ENCODE assay signal across 4 cellular contexts in the genomic region with DNA sequence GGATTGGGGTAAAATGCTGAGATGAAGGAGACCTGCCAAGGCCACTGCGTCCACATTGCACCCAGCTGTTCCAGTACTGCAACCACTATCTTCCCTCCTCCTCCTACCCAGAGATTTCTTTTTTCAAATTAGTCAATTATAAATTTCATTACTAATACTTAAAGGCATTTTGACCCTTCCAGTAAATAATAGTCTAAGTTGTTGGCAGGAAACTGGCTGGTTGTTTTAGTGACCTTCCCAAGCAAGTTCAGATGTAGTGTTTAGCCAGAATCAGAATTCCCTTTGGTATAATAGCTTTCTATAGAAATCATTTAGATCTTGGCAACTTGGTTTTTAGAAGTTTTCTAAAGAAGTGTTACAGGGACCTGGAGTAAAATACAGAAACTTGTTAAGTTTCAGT.
TF ChIP-seq lines count a peak whose summit lies in the region.

No MANE protein-coding gene starts in this region.

TF ChIP-seq in SK-N-SH, 30 proteins besides CTCF, POLR2A, EP300 and RAD21:
- no peak for TF ChIP-seq MAX (IDR thresholded peaks at IDR 0.05; ENCODE audit: low read depth)
- no peak for TF ChIP-seq FOXM1 (IDR thresholded peaks at IDR 0.05; ENCODE audit: low read depth)
- TF ChIP-seq NRF1 (IDR thresholded peaks at IDR 0.05; ENCODE audit: low read depth, low read length): no peak
- TF ChIP-seq FOSL2 (IDR thresholded peaks at IDR 0.05; ENCODE audit: borderline replicate concordance, low read depth): no peak
- TF ChIP-seq POLR2AphosphoS5 (IDR thresholded peaks at IDR 0.05; ENCODE audit: low read depth, low read length): no peak
- TF ChIP-seq SIN3A (IDR thresholded peaks at IDR 0.05; ENCODE audit: borderline replicate concordance, low read depth, low read length): no peak
- TF ChIP-seq, protein P1, sequence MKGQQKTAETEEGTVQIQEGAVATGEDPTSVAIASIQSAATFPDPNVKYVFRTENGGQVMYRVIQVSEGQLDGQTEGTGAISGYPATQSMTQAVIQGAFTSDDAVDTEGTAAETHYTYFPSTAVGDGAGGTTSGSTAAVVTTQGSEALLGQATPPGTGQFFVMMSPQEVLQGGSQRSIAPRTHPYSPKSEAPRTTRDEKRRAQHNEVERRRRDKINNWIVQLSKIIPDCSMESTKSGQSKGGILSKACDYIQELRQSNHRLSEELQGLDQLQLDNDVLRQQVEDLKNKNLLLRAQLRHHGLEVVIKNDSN (IDR thresholded peaks at IDR 0.05; ENCODE audit: borderline replicate concordance, low read depth): no peak
- no peak for TF ChIP-seq RCOR1 (IDR thresholded peaks at IDR 0.05; ENCODE audit: low read length)
- TF ChIP-seq TAF1 (IDR thresholded peaks at IDR 0.05; ENCODE audit: borderline replicate concordance, low read depth, low read length): no peak
- no peak for TF ChIP-seq ZBTB33 (IDR thresholded peaks at IDR 0.05; ENCODE audit: borderline replicate concordance, low read depth)
- no peak for TF ChIP-seq GABPA (IDR thresholded peaks at IDR 0.05; ENCODE audit: low read depth)
- no peak for TF ChIP-seq FOXJ3 (CRISPR knock-in tag; IDR thresholded peaks at IDR 0.05)
- TF ChIP-seq RFX5 (IDR thresholded peaks at IDR 0.05; ENCODE audit: low read length): no peak
- TF ChIP-seq SMC3 (IDR thresholded peaks at IDR 0.05; ENCODE audit: low read depth, low read length): no peak

TF ChIP-seq in SK-N-SH treated with all-trans-retinoic acid at 6 μM for 48 hours, 23 proteins besides CTCF, POLR2A, EP300 and RAD21 (continues in another document):
- no peak for TF ChIP-seq CSDC2 (CRISPR knock-in tag; IDR thresholded peaks at IDR 0.05)
- no peak for TF ChIP-seq ZFP3 (CRISPR knock-in tag; IDR thresholded peaks at IDR 0.05)
- no peak for TF ChIP-seq OSR1 (CRISPR knock-in tag; IDR thresholded peaks at IDR 0.05)
- no peak for TF ChIP-seq RARB (CRISPR knock-in tag; IDR thresholded peaks at IDR 0.05)
- no peak for TF ChIP-seq ISL1 (CRISPR knock-in tag; IDR thresholded peaks at IDR 0.05)
- no peak for TF ChIP-seq ZNF8 (CRISPR knock-in tag; IDR thresholded peaks at IDR 0.05)
- no peak for TF ChIP-seq SNAI2 (CRISPR knock-in tag; IDR thresholded peaks at IDR 0.05)
- TF ChIP-seq BACH2 (CRISPR knock-in tag; IDR thresholded peaks at IDR 0.05; ENCODE audit: borderline replicate concordance): no peak
- no peak for TF ChIP-seq ZNF70 (CRISPR knock-in tag; IDR thresholded peaks at IDR 0.05)
- TF ChIP-seq, protein P2, sequence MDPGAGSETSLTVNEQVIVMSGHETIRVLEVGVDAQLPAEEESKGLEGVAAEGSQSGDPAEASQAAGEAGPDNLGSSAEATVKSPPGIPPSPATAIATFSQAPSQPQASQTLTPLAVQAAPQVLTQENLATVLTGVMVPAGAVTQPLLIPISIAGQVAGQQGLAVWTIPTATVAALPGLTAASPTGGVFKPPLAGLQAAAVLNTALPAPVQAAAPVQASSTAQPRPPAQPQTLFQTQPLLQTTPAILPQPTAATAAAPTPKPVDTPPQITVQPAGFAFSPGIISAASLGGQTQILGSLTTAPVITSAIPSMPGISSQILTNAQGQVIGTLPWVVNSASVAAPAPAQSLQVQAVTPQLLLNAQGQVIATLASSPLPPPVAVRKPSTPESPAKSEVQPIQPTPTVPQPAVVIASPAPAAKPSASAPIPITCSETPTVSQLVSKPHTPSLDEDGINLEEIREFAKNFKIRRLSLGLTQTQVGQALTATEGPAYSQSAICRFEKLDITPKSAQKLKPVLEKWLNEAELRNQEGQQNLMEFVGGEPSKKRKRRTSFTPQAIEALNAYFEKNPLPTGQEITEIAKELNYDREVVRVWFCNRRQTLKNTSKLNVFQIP (CRISPR knock-in tag; IDR thresholded peaks at IDR 0.05; ENCODE audit: borderline replicate concordance, low read depth): no peak
- TF ChIP-seq ARNTL (CRISPR knock-in tag; IDR thresholded peaks at IDR 0.05; ENCODE audit: borderline replicate concordance, low read depth): no peak
- TF ChIP-seq, protein P3, sequence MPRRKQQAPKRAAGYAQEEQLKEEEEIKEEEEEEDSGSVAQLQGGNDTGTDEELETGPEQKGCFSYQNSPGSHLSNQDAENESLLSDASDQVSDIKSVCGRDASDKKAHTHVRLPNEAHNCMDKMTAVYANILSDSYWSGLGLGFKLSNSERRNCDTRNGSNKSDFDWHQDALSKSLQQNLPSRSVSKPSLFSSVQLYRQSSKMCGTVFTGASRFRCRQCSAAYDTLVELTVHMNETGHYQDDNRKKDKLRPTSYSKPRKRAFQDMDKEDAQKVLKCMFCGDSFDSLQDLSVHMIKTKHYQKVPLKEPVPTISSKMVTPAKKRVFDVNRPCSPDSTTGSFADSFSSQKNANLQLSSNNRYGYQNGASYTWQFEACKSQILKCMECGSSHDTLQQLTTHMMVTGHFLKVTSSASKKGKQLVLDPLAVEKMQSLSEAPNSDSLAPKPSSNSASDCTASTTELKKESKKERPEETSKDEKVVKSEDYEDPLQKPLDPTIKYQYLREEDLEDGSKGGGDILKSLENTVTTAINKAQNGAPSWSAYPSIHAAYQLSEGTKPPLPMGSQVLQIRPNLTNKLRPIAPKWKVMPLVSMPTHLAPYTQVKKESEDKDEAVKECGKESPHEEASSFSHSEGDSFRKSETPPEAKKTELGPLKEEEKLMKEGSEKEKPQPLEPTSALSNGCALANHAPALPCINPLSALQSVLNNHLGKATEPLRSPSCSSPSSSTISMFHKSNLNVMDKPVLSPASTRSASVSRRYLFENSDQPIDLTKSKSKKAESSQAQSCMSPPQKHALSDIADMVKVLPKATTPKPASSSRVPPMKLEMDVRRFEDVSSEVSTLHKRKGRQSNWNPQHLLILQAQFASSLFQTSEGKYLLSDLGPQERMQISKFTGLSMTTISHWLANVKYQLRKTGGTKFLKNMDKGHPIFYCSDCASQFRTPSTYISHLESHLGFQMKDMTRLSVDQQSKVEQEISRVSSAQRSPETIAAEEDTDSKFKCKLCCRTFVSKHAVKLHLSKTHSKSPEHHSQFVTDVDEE (CRISPR knock-in tag; IDR thresholded peaks at IDR 0.05): no peak
- no peak for TF ChIP-seq ZNF565 (CRISPR knock-in tag; conservative IDR thresholded peaks at IDR 0.05; ENCODE audit: low read depth)

TF ChIP-seq in endothelial cell of umbilical vein, 7 proteins besides CTCF, POLR2A, EP300 and RAD21:
- TF ChIP-seq POLR2AphosphoS5 (IDR thresholded peaks at IDR 0.05; ENCODE audit: insufficient read depth, low read depth, low read length): no peak
- no peak for TF ChIP-seq GATA2 (IDR thresholded peaks at IDR 0.05; ENCODE audit: insufficient read depth, insufficient read length, low read depth, low read length)
- TF ChIP-seq MAX (IDR thresholded peaks at IDR 0.05; ENCODE audit: insufficient read depth, insufficient read length): no peak
- no peak for TF ChIP-seq MYC (IDR thresholded peaks at IDR 0.05; ENCODE audit: low read depth, low read length)
- no peak for TF ChIP-seq FOS (IDR thresholded peaks at IDR 0.05; ENCODE audit: borderline replicate concordance, insufficient read depth, low read length)

TF ChIP-seq in GM12891, 5 proteins besides CTCF, POLR2A, EP300 and RAD21:
- no peak for TF ChIP-seq SPI1 (IDR thresholded peaks at IDR 0.05; ENCODE audit: low read depth, low read length)
- TF ChIP-seq PAX5 (IDR thresholded peaks at IDR 0.05; ENCODE audit: insufficient read depth, low read length, severe bottlenecking): no peak
- TF ChIP-seq POLR2AphosphoS5 (IDR thresholded peaks at IDR 0.05; ENCODE audit: low read depth, low read length): no peak
- no peak for TF ChIP-seq TAF1 (IDR thresholded peaks at IDR 0.05; ENCODE audit: low read depth, low read length)
- TF ChIP-seq POU2F2 (IDR thresholded peaks at IDR 0.05; ENCODE audit: low read depth, low read length): no peak
TF ChIP-seq in GM12891: peak in this region for 0.
